Comparison of ENCODE assay signal across 8 cellular contexts in the genomic region with DNA sequence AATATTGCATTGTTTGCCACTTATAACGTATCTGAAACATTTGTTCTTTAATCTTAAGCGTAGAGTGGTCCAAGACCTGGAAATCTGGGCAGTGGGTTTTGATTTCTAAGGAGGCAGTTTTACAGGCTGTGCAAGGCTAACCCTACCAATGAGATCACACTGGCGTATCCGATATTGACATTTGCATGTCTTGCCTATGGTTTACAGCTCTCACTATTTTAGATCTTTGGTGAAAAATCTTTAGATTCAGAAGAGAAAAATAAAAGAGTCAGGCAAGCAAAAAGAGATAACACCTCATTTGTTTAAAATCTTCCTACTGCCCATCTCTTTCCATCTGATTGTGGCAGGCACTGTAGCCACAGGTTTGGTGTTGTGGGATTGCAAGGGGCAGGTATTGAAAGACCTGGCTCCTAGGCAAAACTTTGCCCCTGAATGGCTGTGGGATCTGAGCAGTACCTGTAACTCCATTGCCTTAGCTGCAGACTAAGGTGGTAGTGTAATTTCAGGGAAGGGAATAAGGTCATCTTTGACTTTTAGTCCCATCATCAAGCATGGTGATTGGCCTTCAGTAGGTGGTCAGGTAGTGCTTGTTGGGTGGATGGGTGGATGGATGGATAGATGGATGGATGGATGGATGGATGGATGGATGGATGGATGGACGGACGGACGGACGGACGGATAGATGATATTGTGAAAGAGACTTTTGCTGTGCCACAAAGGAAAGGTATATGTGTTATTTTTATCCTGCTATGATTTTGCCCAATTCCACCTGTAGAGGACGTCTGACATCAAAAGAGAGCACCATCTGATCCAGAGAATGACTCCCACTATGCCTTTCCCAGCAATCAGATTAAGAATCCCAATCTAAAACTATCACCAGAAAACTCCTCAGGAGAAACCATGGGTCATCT. TPM values are rescaled to one million over a fixed set of nuclear protein-coding genes. Genes with fewer than 3 reads are reported as not detected.
DNase-seq lines count a peak whose midpoint lies in the region; ATAC-seq and TF ChIP-seq lines count a peak whose summit lies in the region.

No MANE protein-coding gene starts in this region.

- no peaks in the 10 kb centered on the region for H3K27me3 Mint-ChIP-seq in activated T-cell treated with anti-CD3 and anti-CD28 coated beads, Interleukin-2, amount 50 U/mL, for 4 hours (ENCODE audit: low read depth)
- no peaks in the 10 kb centered on the region for H3K27me3 Mint-ChIP-seq in activated naive CD8-positive, alpha-beta T cell treated with anti-CD3 and anti-CD28 coated beads for 36 hours

- H3K9me3 Mint-ChIP-seq in activated T-cell treated with anti-CD3 and anti-CD28 coated beads, Interleukin-2, amount 50 U/mL, for 4 hours = no peaks in the 10 kb centered on the region
- H3K9me3 Mint-ChIP-seq in activated naive CD8-positive, alpha-beta T cell treated with anti-CD3 and anti-CD28 coated beads for 36 hours = peaks cover 2% of the 10 kb centered on the region

- intact Hi-C loops in left lung (cut with DNase I) = loop anchor here in 1 of 2 donors (10.0 kb wide), 1 partner anchor 164 kb away; no protein-coding TSS in a partner anchor
- intact Hi-C loops in tibial artery (cut with DNase I; ENCODE audit: low total_unique reads) = loop anchor here (5.0 kb wide), 1 partner anchor 162 kb away; no protein-coding TSS in a partner anchor

- H3K4me3 ChIP-seq in left lung = peak overlapping the region; percentile 79 to 86
- H3K4me3 ChIP-seq in tibial artery = peak overlapping the region; percentile 90 to 93

- H3K36me3 Mint-ChIP-seq in activated T-cell treated with anti-CD3 and anti-CD28 coated beads, Interleukin-2, amount 50 U/mL, for 4 hours (ENCODE audit: insufficient read depth) = peaks cover 62% of the 10 kb centered on the region
- H3K36me3 Mint-ChIP-seq in activated naive CD8-positive, alpha-beta T cell treated with anti-CD3 and anti-CD28 coated beads for 36 hours = peaks cover 74% of the 10 kb centered on the region

- H3K27ac ChIP-seq in left lung = peak overlapping the region; percentile 96
- H3K27ac ChIP-seq in tibial artery = no peak overlapping the region

- H3K9me3 ChIP-seq in left lung (no peaks in the 10 kb centered on the region), tibial artery (no peaks in the 10 kb centered on the region)

- peak overlapping the region; percentile 91 for H3K27ac Mint-ChIP-seq in activated naive CD8-positive, alpha-beta T cell treated with anti-CD3 and anti-CD28 coated beads for 36 hours

- peaks cover 15 to 74% of the 10 kb centered on the region in 2 donors for H3K4me1 ChIP-seq in left lung
- peaks cover 0 to 48% (median 16%) of the 10 kb centered on the region in 4 donors for H3K4me1 ChIP-seq in tibial artery

- no peaks in the 10 kb centered on the region for H3K27me3 ChIP-seq in left lung
- no peaks in the 10 kb centered on the region for H3K27me3 ChIP-seq in tibial artery

- H3K36me3 ChIP-seq in left lung (peaks cover 0 to 15% of the 10 kb centered on the region in 2 donors), tibial artery (no peaks in the 10 kb centered on the region)

- TF ChIP-seq CTCF in left lung (IDR thresholded peaks at IDR 0.05) = no peak
- no peak for TF ChIP-seq CTCF in tibial artery (IDR thresholded peaks at IDR 0.05)

- no peak for ATAC-seq in activated T-cell treated with anti-CD3 and anti-CD28 coated beads, Interleukin-2, amount 50 U/mL, for 4 hours
- ATAC-seq in left lung (no peak), GM18520 (IDR thresholded peaks at IDR 0.05; ENCODE audit: unreplicated experiment) (no peak), HG03521 (IDR thresholded peaks at IDR 0.05; ENCODE audit: unreplicated experiment) (no peak)

- H3K4me1 Mint-ChIP-seq in activated T-cell treated with anti-CD3 and anti-CD28 coated beads, Interleukin-2, amount 50 U/mL, for 4 hours (ENCODE audit: low read depth) = peaks cover 23% of the 10 kb centered on the region
- H3K4me1 Mint-ChIP-seq in activated naive CD8-positive, alpha-beta T cell treated with anti-CD3 and anti-CD28 coated beads for 36 hours = peaks cover 40% of the 10 kb centered on the region

- DNase-seq in activated T-cell treated with anti-CD3 and anti-CD28 coated beads, Interleukin-2, amount 50 U/mL, for 4 hours = no peak
- no peak for DNase-seq in activated T-cell treated with anti-CD3 and anti-CD28 coated beads, Interleukin-2, amount 50 U/mL, for 1 hour
- no peak for DNase-seq in activated naive CD8-positive, alpha-beta T cell treated with anti-CD3 and anti-CD28 coated beads for 36 hours
- DNase-seq in left lung = no peak
- no peak for DNase-seq in tibial artery
- no peak for DNase-seq in MV-4-11 (lab: John Stamatoyannopoulos, UW)

- H3K4me3 Mint-ChIP-seq in activated T-cell treated with anti-CD3 and anti-CD28 coated beads, Interleukin-2, amount 50 U/mL, for 4 hours = peak overlapping the region; percentile 92
- H3K4me3 Mint-ChIP-seq in activated naive CD8-positive, alpha-beta T cell treated with anti-CD3 and anti-CD28 coated beads for 36 hours = peak overlapping the region; percentile 100

RNA-seq across cellular contexts. Expression of gene TNFAIP3, which starts 1.9 kb away (rescaled TPM):
- total RNA-seq in activated T-cell treated with anti-CD3 and anti-CD28 coated beads, Interleukin-2, amount 50 U/mL, for 4 hours = 100 to 1,000 TPM; 254 to 441 (median 334) TPM
- 100 to 1,000 TPM; 214 to 222 TPM for total RNA-seq in activated naive CD8-positive, alpha-beta T cell treated with anti-CD3 and anti-CD28 coated beads for 36 hours
- total RNA-seq in left lung = 100 to 1,000 TPM in 1 of 2 donors, 10 to 100 TPM in 1; 22.6 to 102 TPM

Comparison
In these comparisons a context has a peak if more than half of its experiments do, and no peak if none do; other contexts are left out.
1. H3K27ac ChIP-seq: peak in left lung (2 of 2); none in tibial artery (0 of 2).